ENCODE assay signal across 1 cellular context in the genomic region with DNA sequence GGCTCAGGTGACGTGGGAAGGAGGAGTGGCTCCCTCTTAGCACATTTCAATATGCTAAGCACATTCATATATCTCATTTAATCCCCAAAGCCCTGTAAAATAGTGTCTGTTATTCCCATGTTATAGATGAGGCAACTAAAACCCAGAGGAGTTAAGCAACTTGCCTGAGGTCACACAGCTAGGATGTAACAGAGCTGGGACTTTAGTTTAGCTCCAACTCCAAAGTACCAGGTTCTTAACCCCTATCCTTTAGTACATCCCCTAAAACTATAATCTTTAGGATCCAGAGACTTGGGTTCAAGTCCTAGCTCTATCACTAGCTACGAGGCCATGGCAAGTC.
TF ChIP-seq lines count a peak whose summit lies in the region.

No MANE protein-coding gene starts in this region.

TF ChIP-seq in K562, 482 proteins besides CTCF, POLR2A, EP300 and RAD21:
- peak; percentile 62 for TF ChIP-seq ZFP36 (IDR thresholded peaks at IDR 0.05; ENCODE audit: low read depth, low read length, partially characterized antibody)
- peak; percentile 39; the same call in 1 of the 2 replicates for TF ChIP-seq BCOR (IDR thresholded peaks at IDR 0.05)
- TF ChIP-seq, protein P1, sequence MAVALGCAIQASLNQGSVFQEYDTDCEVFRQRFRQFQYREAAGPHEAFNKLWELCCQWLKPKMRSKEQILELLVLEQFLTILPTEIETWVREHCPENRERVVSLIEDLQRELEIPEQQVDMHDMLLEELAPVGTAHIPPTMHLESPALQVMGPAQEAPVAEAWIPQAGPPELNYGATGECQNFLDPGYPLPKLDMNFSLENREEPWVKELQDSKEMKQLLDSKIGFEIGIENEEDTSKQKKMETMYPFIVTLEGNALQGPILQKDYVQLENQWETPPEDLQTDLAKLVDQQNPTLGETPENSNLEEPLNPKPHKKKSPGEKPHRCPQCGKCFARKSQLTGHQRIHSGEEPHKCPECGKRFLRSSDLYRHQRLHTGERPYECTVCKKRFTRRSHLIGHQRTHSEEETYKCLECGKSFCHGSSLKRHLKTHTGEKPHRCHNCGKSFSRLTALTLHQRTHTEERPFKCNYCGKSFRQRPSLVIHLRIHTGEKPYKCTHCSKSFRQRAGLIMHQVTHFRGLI (CRISPR knock-in tag; IDR thresholded peaks at IDR 0.05), result no peak
- TF ChIP-seq, protein P2, sequence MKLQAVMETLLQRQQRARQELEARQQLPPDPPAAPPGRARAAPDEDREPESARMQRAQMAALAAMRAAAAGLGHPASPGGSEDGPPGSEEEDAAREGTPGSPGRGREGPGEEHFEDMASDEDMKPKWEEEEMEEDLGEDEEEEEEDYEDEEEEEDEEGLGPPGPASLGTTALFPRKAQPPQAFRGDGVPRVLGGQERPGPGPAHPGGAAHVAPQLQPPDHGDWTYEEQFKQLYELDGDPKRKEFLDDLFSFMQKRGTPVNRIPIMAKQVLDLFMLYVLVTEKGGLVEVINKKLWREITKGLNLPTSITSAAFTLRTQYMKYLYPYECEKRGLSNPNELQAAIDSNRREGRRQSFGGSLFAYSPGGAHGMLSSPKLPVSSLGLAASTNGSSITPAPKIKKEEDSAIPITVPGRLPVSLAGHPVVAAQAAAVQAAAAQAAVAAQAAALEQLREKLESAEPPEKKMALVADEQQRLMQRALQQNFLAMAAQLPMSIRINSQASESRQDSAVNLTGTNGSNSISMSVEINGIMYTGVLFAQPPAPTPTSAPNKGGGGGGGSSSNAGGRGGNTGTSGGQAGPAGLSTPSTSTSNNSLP (IDR thresholded peaks at IDR 0.05; ENCODE audit: borderline replicate concordance, low read depth, low read length), result no peak
- TF ChIP-seq, protein P3, sequence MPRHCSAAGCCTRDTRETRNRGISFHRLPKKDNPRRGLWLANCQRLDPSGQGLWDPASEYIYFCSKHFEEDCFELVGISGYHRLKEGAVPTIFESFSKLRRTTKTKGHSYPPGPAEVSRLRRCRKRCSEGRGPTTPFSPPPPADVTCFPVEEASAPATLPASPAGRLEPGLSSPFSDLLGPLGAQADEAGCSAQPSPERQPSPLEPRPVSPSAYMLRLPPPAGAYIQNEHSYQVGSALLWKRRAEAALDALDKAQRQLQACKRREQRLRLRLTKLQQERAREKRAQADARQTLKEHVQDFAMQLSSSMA (CRISPR knock-in tag; IDR thresholded peaks at IDR 0.05), result no peak
- TF ChIP-seq HIVEP1 (CRISPR knock-in tag; IDR thresholded peaks at IDR 0.05), result no peak
- TF ChIP-seq RBM25 (IDR thresholded peaks at IDR 0.05; ENCODE audit: low read depth, low read length, severe bottlenecking), result peak; percentile 80
